Comparison of ENCODE assay signal across 1 cellular context in genomic region chr1:150516616-150517015, GRCh38.
TF ChIP-seq lines count a peak whose summit lies in the region.

No MANE protein-coding gene starts in this region.

TF ChIP-seq in IMR-90, 13 proteins besides CTCF, POLR2A, EP300 and RAD21:
- TF ChIP-seq MAZ (IDR thresholded peaks at IDR 0.05; ENCODE audit: borderline replicate concordance, low read depth, low read length) (no peak), FOS (IDR thresholded peaks at IDR 0.05; ENCODE audit: low read depth, low read length) (no peak), CHD1 (IDR thresholded peaks at IDR 0.05; ENCODE audit: low read depth, low read length) (no peak), MXI1 (IDR thresholded peaks at IDR 0.05; ENCODE audit: borderline replicate concordance, low read depth, low read length) (no peak), SMC3 (IDR thresholded peaks at IDR 0.05; ENCODE audit: low read depth, low read length) (no peak), MAFK (IDR thresholded peaks at IDR 0.05; ENCODE audit: low read depth, low read length) (no peak), RFX5 (IDR thresholded peaks at IDR 0.05; ENCODE audit: low read depth, low read length) (no peak), BHLHE40 (IDR thresholded peaks at IDR 0.05; ENCODE audit: low read depth, low read length) (no peak), NFE2L2 (IDR thresholded peaks at IDR 0.05; ENCODE audit: low read depth, low read length) (no peak), ELK1 (IDR thresholded peaks at IDR 0.05; ENCODE audit: borderline replicate concordance, low read depth, low read length) (no peak), USF2 (IDR thresholded peaks at IDR 0.05; ENCODE audit: low read depth, low read length) (no peak)
